Comparison of ENCODE assay signal across 7 cellular contexts in the genomic region with DNA sequence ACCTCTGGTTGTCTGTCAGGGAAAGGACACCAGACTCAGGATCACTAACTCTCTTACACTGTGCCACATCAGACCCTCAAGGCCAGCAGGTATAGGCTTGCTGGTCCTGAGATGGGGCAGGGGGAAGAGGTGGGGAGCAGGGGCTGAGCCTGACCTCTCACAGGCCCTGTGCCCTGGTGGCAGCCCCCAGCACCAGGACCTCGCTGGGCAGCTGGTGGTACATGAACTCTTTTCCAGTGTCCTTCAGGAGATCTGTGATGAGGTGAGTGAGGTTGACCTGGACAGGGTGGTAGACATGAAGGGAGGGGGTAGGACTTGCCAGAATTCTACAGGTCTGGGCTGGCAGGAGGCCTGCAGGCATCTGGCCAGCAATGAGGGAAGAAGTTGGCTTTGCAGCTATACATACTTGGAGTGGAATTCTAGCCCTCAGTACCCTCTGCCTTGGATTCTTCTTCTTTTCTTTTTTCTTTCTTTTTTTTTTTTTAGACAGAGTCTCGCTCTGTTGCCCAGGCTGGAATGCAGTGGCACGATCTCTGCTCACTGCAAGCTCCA. TPM values are rescaled to one million over a fixed set of nuclear protein-coding genes. Genes with fewer than 3 reads are reported as not detected.
DNase-seq lines count a peak whose midpoint lies in the region; ATAC-seq and TF ChIP-seq lines count a peak whose summit lies in the region.

No MANE protein-coding gene starts in this region.

- DNase-seq in HCT116 (ENCODE audit: low read depth, low spot score) = no peak
- no peak for DNase-seq in fibroblast of villous mesenchyme (ENCODE audit: low read depth)
- DNase-seq in spleen = peak; percentile 74
- DNase-seq in NK-92 treated with Interleukin-12 subunit alpha and Interleukin-12 subunit beta, amount 100 ng/mL, for 24 hours (lab: John Stamatoyannopoulos, UW) = no peak
- no peak for DNase-seq in NCI-H2029 (lab: John Stamatoyannopoulos, UW)
- no peak for DNase-seq in SHP77 treated with DMSO at 0.1 percent for 48 hours (lab: John Stamatoyannopoulos, UW)

- no peaks in the 10 kb centered on the region for H3K9me2 ChIP-seq in HCT116 (ENCODE audit: insufficient read depth)

- peak overlapping the region; percentile 100 for H3K4me2 ChIP-seq in HCT116 (ENCODE audit: low read length)

- peak overlapping the region; percentile 82 to 90 for H3K4me3 ChIP-seq in HCT116 (replicated peaks in 1 of 2; ENCODE audit: low read depth in 1 of 2, low read length in 2 of 2)
- peak overlapping the region; percentile 85 for H3K4me3 ChIP-seq in WI38 (ENCODE audit: low read depth, low read length)
- H3K4me3 ChIP-seq in fibroblast of villous mesenchyme (ENCODE audit: low read depth, low read length) = peak overlapping the region; percentile 90
- peak overlapping the region in 6 of 8 donors; percentile 72 to 97 (median 77) for H3K4me3 ChIP-seq in spleen

- TF ChIP-seq CTCF in HCT116 (IDR thresholded peaks at IDR 0.05 in 2 of 3, conservative IDR thresholded peaks at IDR 0.05 in 1 of 3; ENCODE audit: borderline replicate concordance in 1 of 3, insufficient read depth in 1 of 3, low read depth in 2 of 3, low read length in 2 of 3) (no peak), WI38 (IDR thresholded peaks at IDR 0.05; ENCODE audit: low read depth, low read length) (no peak), fibroblast of villous mesenchyme (IDR thresholded peaks at IDR 0.05; ENCODE audit: insufficient read depth, low read depth, low read length) (no peak), spleen (IDR thresholded peaks at IDR 0.05 in 8 of 11, conservative IDR thresholded peaks at IDR 0.05 in 3 of 11) (no peak)

- no peaks in the 10 kb centered on the region for H3K9me3 ChIP-seq in HCT116 (ENCODE audit: control insufficient read depth in 1 of 2, insufficient read depth in 1 of 2, low read depth in 1 of 2, low read length in 2 of 2)
- H3K9me3 ChIP-seq in spleen = no peaks in the 10 kb centered on the region

- H3K27ac ChIP-seq in HCT116 (ENCODE audit: low read depth, low read length) = peak overlapping the region; percentile 95
- peak overlapping the region; percentile 89 to 98 (median 94) for H3K27ac ChIP-seq in spleen

- CTCF ChIA-PET in HCT116 (lab: Charles Lee) = interaction anchor here (1.3 to 2.0 kb wide), 2 partner anchors 24 to 73 kb away, joined by 3 to 8 read pairs; a partner anchor contains a TSS

- RAD21 ChIA-PET in HCT116 (lab: Charles Lee; ENCODE audit: low non-redundant PET in 1 of 2, low total read pairs in 2 of 2, uncharacterized antibody in 2 of 2, unreplicated experiment in 2 of 2) = interaction anchor here in 1 of 2 experiments (0.5 kb wide), 1 partner anchor 39 kb away, joined by 3 read pairs; no protein-coding TSS in a partner anchor

- H3K9ac ChIP-seq in HCT116 (ENCODE audit: low read length) = peak overlapping the region; percentile 96

- intact Hi-C loops in HCT116 (cut with micrococcal nuclease) = no loop called here
- intact Hi-C loops in spleen (cut with DNase I; ENCODE audit: low total_unique reads) = no loop called here

- H3K4me1 ChIP-seq in HCT116 (ENCODE audit: control insufficient read depth in 1 of 2, insufficient read depth in 2 of 2, low read length in 2 of 2) (peaks cover 24 to 53% of the 10 kb centered on the region in 2 experiments), spleen (peaks cover 46 to 97% (median 81%) of the 10 kb centered on the region in 6 donors)

- no peak for TF ChIP-seq RAD21 in HCT116 (IDR thresholded peaks at IDR 0.05; ENCODE audit: low read depth)

- no peak for ATAC-seq in HCT116

- no TSS peak for BruUV-seq in HCT116 (replicated peaks; lab: Mats Ljungman, UMichigan)

- peaks cover 19% of the 10 kb centered on the region; the same call in 1 of the 2 replicates for H3K79me2 ChIP-seq in HCT116 (ENCODE audit: insufficient read depth, low read length)

- no peaks in the 10 kb centered on the region for H3K27me3 ChIP-seq in HCT116 (ENCODE audit: insufficient read depth, low read length)
- H3K27me3 ChIP-seq in spleen (replicated peaks in 1 of 7) = no peaks in the 10 kb centered on the region

- WGBS in spleen, 5 donors = 84 to 94% (median 87%) methylated on average over 3 of the region's 3 CpGs

- TF ChIP-seq POLR2A in HCT116 (IDR thresholded peaks at IDR 0.05; ENCODE audit: borderline replicate concordance, extremely low read depth, insufficient read depth, insufficient read length) (no peak), spleen (IDR thresholded peaks at IDR 0.05) (no peak)

- POLR2A ChIA-PET in HCT116 (lab: Charles Lee) = interaction anchor here (0.9 to 1.3 kb wide), 3 partner anchors 23 to 90 kb away, joined by 3 to 4 read pairs (median 3); a partner anchor contains a TSS

- H4K20me1 ChIP-seq in HCT116 (ENCODE audit: insufficient read depth) = no peaks in the 10 kb centered on the region

- no peak overlapping the region for H2AFZ ChIP-seq in HCT116 (ENCODE audit: low read depth, low read length, poor library complexity, severe bottlenecking)

- peaks cover 0 to 4% of the 10 kb centered on the region in 2 experiments; a peak in 1 of 4 replicates for H3K36me3 ChIP-seq in HCT116 (ENCODE audit: control insufficient read depth in 1 of 2, insufficient read depth in 2 of 2, low read length in 2 of 2)
- H3K36me3 ChIP-seq in spleen = peaks cover 0 to 29% (median 14%) of the 10 kb centered on the region in 6 donors

TF ChIP-seq in HCT116, 20 proteins besides CTCF, POLR2A, EP300 and RAD21:
- TF ChIP-seq SP1 (IDR thresholded peaks at IDR 0.05; ENCODE audit: low read depth) (no peak), ZFX (IDR thresholded peaks at IDR 0.05) (no peak), CBX3 (IDR thresholded peaks at IDR 0.05; ENCODE audit: low read depth) (no peak), EZH2phosphoT487 (IDR thresholded peaks at IDR 0.05; ENCODE audit: borderline replicate concordance) (no peak), EGR1 (IDR thresholded peaks at IDR 0.05; ENCODE audit: low read depth) (no peak), SRF (IDR thresholded peaks at IDR 0.05; ENCODE audit: low read depth) (no peak), JUND (IDR thresholded peaks at IDR 0.05) (no peak)
- TF ChIP-seq, protein P1, sequence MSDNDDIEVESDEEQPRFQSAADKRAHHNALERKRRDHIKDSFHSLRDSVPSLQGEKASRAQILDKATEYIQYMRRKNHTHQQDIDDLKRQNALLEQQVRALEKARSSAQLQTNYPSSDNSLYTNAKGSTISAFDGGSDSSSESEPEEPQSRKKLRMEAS (IDR thresholded peaks at IDR 0.05) = no peak

RNA-seq across cellular contexts. Expression of a gene that starts 1.4 kb away (rescaled TPM):
- total RNA-seq in HCT116 (2021; ENCODE audit: unreplicated experiment) (70.9 TPM), fibroblast of villous mesenchyme (43.6 and 80.5 TPM in 2 replicates), spleen (10 to 100 TPM; 68.1 to 88.6 (median 78.2) TPM)
- 75.6 and 77.1 TPM in 2 replicates for polyA plus RNA-seq in HCT116 (2012)
- polyA plus RNA-seq in spleen = 100 to 1,000 TPM in 1 of 3 donors, 10 to 100 TPM in 2; 61.8 to 109 (median 96.3) TPM

RNA-seq across cellular contexts. Expression of a gene that starts 1.5 kb away (rescaled TPM):
- total RNA-seq in HCT116 (2021; ENCODE audit: unreplicated experiment) = 43.2 TPM
- 79.7 and 85.3 TPM in 2 replicates for polyA plus RNA-seq in HCT116 (2012)
- total RNA-seq in fibroblast of villous mesenchyme = 32.4 and 33.2 TPM in 2 replicates
- 10 to 100 TPM; 34.2 to 56.3 (median 40.0) TPM for total RNA-seq in spleen
- polyA plus RNA-seq in spleen = 10 to 100 TPM; 57.8 to 74.0 (median 60.8) TPM

RNA-seq across cellular contexts. Expression of a gene that starts 2.9 kb away (rescaled TPM):
- total RNA-seq in HCT116 (2021; ENCODE audit: unreplicated experiment) (25.8 TPM), fibroblast of villous mesenchyme (6.5 and 9.3 TPM in 2 replicates), spleen (10 to 100 TPM; 28.0 to 59.9 (median 49.0) TPM)
- polyA plus RNA-seq in HCT116 (2012) = 31.7 and 34.5 TPM in 2 replicates
- polyA plus RNA-seq in spleen = 100 to 1,000 TPM in 1 of 3 donors, 10 to 100 TPM in 2; 83.7 to 113 (median 85.8) TPM

RNA-seq across cellular contexts. Expression of a gene that starts 6.9 kb away (rescaled TPM):
- total RNA-seq in HCT116 (2021; ENCODE audit: unreplicated experiment) (47.5 TPM), fibroblast of villous mesenchyme (17.7 and 21.9 TPM in 2 replicates), spleen (100 to 1,000 TPM in 1 of 7 donors, 10 to 100 TPM in 6; 38.3 to 103 (median 63.5) TPM)
- 30.4 and 37.7 TPM in 2 replicates for polyA plus RNA-seq in HCT116 (2012)
- polyA plus RNA-seq in spleen = 10 to 100 TPM; 81.6 to 96.9 (median 87.1) TPM

RNA-seq across cellular contexts. Expression of a gene that starts 13.4 kb away (rescaled TPM):
- total RNA-seq in HCT116 (2021; ENCODE audit: unreplicated experiment) (69.2 TPM), fibroblast of villous mesenchyme (46.7 and 47.5 TPM in 2 replicates), spleen (10 to 100 TPM; 26.9 to 98.3 (median 42.6) TPM)
- 140 and 147 TPM in 2 replicates for polyA plus RNA-seq in HCT116 (2012)
- 100 to 1,000 TPM in 1 of 3 donors, 10 to 100 TPM in 2; 90.8 to 104 (median 98.4) TPM for polyA plus RNA-seq in spleen
